ENCODE assay signal across 16 cellular contexts in genomic region chr15:100730655-100731240, GRCh38.
"Had no signal": no experiment of that assay in that cellular context is flagged by ENCODE, and none has a peak within 500 bp of the region (broad histone marks: within the 10 kb centered on the region; RNA-seq: fewer than 3 reads in every experiment).

No MANE protein-coding gene starts in this region.

- ATAC-seq: heart left ventricle; mucosa of descending colon; naive thymus-derived CD8-positive, alpha-beta T cell; right cardiac atrium had no signal

- H3K4me3 ChIP-seq: colonic mucosa, heart left ventricle, mucosa of descending colon, ovary had no signal

- H3K4me1 Mint-ChIP-seq: naive thymus-derived CD8-positive, alpha-beta T cell had no signal

- H3K9me3 ChIP-seq: colonic mucosa, heart left ventricle, mucosa of descending colon, ovary had no signal

- DNase-seq: colonic mucosa; dermis blood vessel endothelial cell; effector CD4-positive, alpha-beta T cell; endodermal cell; erythroblast; heart left ventricle; hippocampal formation; kidney glomerular epithelial cell; mammary epithelial cell; mucosa of descending colon; naive thymus-derived CD8-positive, alpha-beta T cell; ovary; right cardiac atrium; small intestine; stimulated activated CD4-positive, alpha-beta T cell treated with anti-CD3 and anti-CD28 coated beads, Interleukin-12 subunit alpha, Interleukin-12 subunit beta, amount 100 ng/mL, for 4 hours; stimulated activated naive CD4-positive, alpha-beta T cell treated with Interleukin-2 at 50 U/mL for 16 hours had no signal

- H3K4me1 ChIP-seq: colonic mucosa had no signal

- H3K9me3 Mint-ChIP-seq: endodermal cell had no signal

- H3K36me3 Mint-ChIP-seq: naive thymus-derived CD8-positive, alpha-beta T cell had no signal

- H3K36me3 ChIP-seq: colonic mucosa, heart left ventricle, ovary had no signal

- H3K27ac Mint-ChIP-seq: endodermal cell; naive thymus-derived CD8-positive, alpha-beta T cell had no signal

- H3K27ac ChIP-seq: colonic mucosa, heart left ventricle, ovary had no signal

- H3K27me3 ChIP-seq: colonic mucosa, heart left ventricle, ovary had no signal

- H3K4me3 Mint-ChIP-seq: endodermal cell; naive thymus-derived CD8-positive, alpha-beta T cell had no signal
